ENCODE assay signal across 1 cellular context in the genomic region with DNA sequence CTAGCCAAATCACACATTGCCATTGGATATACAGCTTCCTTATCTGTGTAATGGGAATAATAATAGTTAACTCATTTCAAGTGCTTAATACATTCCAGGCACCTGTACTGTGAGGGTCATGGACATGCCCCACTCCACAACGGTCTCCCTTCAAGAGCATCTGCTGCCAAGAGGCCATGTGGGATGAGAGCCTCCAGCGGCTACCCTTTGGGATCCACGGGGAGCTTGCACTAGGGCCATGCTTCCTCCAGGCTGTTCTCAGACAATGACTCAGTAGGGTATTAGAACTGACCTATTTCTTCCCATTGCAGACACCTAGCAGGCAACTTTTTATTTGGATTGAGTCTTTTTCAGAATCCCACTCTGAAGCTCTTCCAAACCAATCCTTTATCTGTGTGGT.
TF ChIP-seq lines count a peak whose summit lies in the region.

No MANE protein-coding gene starts in this region.

TF ChIP-seq in IMR-90, 13 proteins besides CTCF, POLR2A, EP300 and RAD21:
- TF ChIP-seq, protein P1, sequence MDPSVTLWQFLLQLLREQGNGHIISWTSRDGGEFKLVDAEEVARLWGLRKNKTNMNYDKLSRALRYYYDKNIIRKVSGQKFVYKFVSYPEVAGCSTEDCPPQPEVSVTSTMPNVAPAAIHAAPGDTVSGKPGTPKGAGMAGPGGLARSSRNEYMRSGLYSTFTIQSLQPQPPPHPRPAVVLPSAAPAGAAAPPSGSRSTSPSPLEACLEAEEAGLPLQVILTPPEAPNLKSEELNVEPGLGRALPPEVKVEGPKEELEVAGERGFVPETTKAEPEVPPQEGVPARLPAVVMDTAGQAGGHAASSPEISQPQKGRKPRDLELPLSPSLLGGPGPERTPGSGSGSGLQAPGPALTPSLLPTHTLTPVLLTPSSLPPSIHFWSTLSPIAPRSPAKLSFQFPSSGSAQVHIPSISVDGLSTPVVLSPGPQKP (IDR thresholded peaks at IDR 0.05; ENCODE audit: borderline replicate concordance, low read depth, low read length): no peak
- TF ChIP-seq BHLHE40 (IDR thresholded peaks at IDR 0.05; ENCODE audit: low read depth, low read length) (no peak), NFE2L2 (IDR thresholded peaks at IDR 0.05; ENCODE audit: low read depth, low read length) (no peak), SMC3 (IDR thresholded peaks at IDR 0.05; ENCODE audit: low read depth, low read length) (no peak), CHD1 (IDR thresholded peaks at IDR 0.05; ENCODE audit: low read depth, low read length) (no peak)
